In genomic region chrY:13053501-13053900, GRCh38 we compare ENCODE assay signal across 27 cellular contexts.
"Had no signal": no experiment of that assay in that cellular context is flagged by ENCODE, and none has a peak within 500 bp of the region (broad histone marks: within the 10 kb centered on the region; RNA-seq: fewer than 3 reads in every experiment).

No MANE protein-coding gene starts in this region.

- H3K27ac Mint-ChIP-seq: natural killer cell treated with Interleukin-12 subunit alpha and Interleukin-12 subunit beta and Interleukin-15 and Interleukin-18, amount 100 ng/mL, for 72 hours; nephron progenitor cell; stimulated activated effector memory CD8-positive, alpha-beta T cell treated with anti-CD3 and anti-CD28 coated beads, Interleukin-12 subunit alpha, Interleukin-12 subunit beta, amount 100 ng/mL, for 72 hours; stimulated activated naive B cell treated with anti-CD40 and anti-IgM and Interleukin-4, amounts not matched to agents 10 μg/mL and 1 μg/mL and 100 μg/mL, for 72 hours; stimulated activated naive CD8-positive, alpha-beta T cell treated with anti-CD3 and anti-CD28 coated beads, Interleukin-15, Interleukin-2, amounts not matched to agents 100 ng/mL and 50 ng/mL, for 24 hours had no signal

- H3K27me3 ChIP-seq: neutrophil, pancreas, right atrium auricular region, right lobe of liver, sigmoid colon, stomach, thyroid gland, tibial nerve, upper lobe of left lung, vagina had no signal

- H3K4me1 Mint-ChIP-seq: nephron progenitor cell; neural crest cell; stimulated activated effector memory CD8-positive, alpha-beta T cell treated with anti-CD3 and anti-CD28 coated beads, Interleukin-12 subunit alpha, Interleukin-12 subunit beta, amount 100 ng/mL, for 72 hours; stimulated activated naive B cell treated with anti-CD40 and anti-IgM and Interleukin-4, amounts not matched to agents 10 μg/mL and 1 μg/mL and 100 μg/mL, for 72 hours had no signal

- H3K27ac ChIP-seq: neutrophil, pancreas, prostate gland, right atrium auricular region, right lobe of liver, sigmoid colon, stomach, thoracic aorta, thyroid gland, tibial nerve, upper lobe of left lung, vagina had no signal

- ATAC-seq: natural killer cell treated with Interleukin-12 subunit alpha and Interleukin-12 subunit beta and Interleukin-15 and Interleukin-18, amount 100 ng/mL, for 72 hours; pancreas; right lobe of liver; stimulated activated effector memory CD8-positive, alpha-beta T cell treated with anti-CD3 and anti-CD28 coated beads, Interleukin-12 subunit alpha, Interleukin-12 subunit beta, amount 100 ng/mL, for 72 hours; stimulated activated naive B cell treated with anti-CD40 and anti-IgM and Interleukin-4, amounts not matched to agents 10 μg/mL and 1 μg/mL and 100 μg/mL, for 72 hours had no signal

- H3K4me3 Mint-ChIP-seq: natural killer cell treated with Interleukin-12 subunit alpha and Interleukin-12 subunit beta and Interleukin-15 and Interleukin-18, amount 100 ng/mL, for 72 hours; nephron progenitor cell; neural crest cell; stimulated activated effector memory CD8-positive, alpha-beta T cell treated with anti-CD3 and anti-CD28 coated beads, Interleukin-12 subunit alpha, Interleukin-12 subunit beta, amount 100 ng/mL, for 72 hours; stimulated activated naive B cell treated with anti-CD40 and anti-IgM and Interleukin-4, amounts not matched to agents 10 μg/mL and 1 μg/mL and 100 μg/mL, for 72 hours; stimulated activated naive CD8-positive, alpha-beta T cell treated with anti-CD3 and anti-CD28 coated beads, Interleukin-15, Interleukin-2, amounts not matched to agents 100 ng/mL and 50 ng/mL, for 24 hours had no signal

- H3K27me3 Mint-ChIP-seq: natural killer cell treated with Interleukin-12 subunit alpha and Interleukin-12 subunit beta and Interleukin-15 and Interleukin-18, amount 100 ng/mL, for 72 hours; stimulated activated naive B cell treated with anti-CD40 and anti-IgM and Interleukin-4, amounts not matched to agents 10 μg/mL and 1 μg/mL and 100 μg/mL, for 72 hours; stimulated activated naive CD8-positive, alpha-beta T cell treated with anti-CD3 and anti-CD28 coated beads, Interleukin-15, Interleukin-2, amounts not matched to agents 100 ng/mL and 50 ng/mL, for 24 hours had no signal

- H3K36me3 Mint-ChIP-seq: natural killer cell treated with Interleukin-12 subunit alpha and Interleukin-12 subunit beta and Interleukin-15 and Interleukin-18, amount 100 ng/mL, for 72 hours; stimulated activated effector memory CD8-positive, alpha-beta T cell treated with anti-CD3 and anti-CD28 coated beads, Interleukin-12 subunit alpha, Interleukin-12 subunit beta, amount 100 ng/mL, for 72 hours; stimulated activated naive B cell treated with anti-CD40 and anti-IgM and Interleukin-4, amounts not matched to agents 10 μg/mL and 1 μg/mL and 100 μg/mL, for 72 hours had no signal

- H3K9me3 ChIP-seq: neutrophil, pancreas, prostate gland, right atrium auricular region, right lobe of liver, sigmoid colon, stomach, thoracic aorta, thyroid gland, upper lobe of left lung, vagina had no signal

- H3K36me3 ChIP-seq: neutrophil, pancreas, prostate gland, right atrium auricular region, right lobe of liver, sigmoid colon, stomach, thoracic aorta, thyroid gland, tibial nerve, upper lobe of left lung, vagina had no signal

- DNase-seq: nephron progenitor cell; nucleus accumbens; pancreas; retina; right lobe of liver; sigmoid colon; small intestine; stimulated activated CD4-positive, alpha-beta T cell treated with anti-CD3 and anti-CD28 coated beads, Interleukin-15, amount 100 ng/mL, for 24 hours; stimulated activated CD4-positive, alpha-beta T cell treated with anti-CD3 and anti-CD28 coated beads, Interleukin-2, amount 100 ng/mL, for 24 hours; stimulated activated CD4-positive, alpha-beta T cell treated with anti-CD3 and anti-CD28 coated beads, Interleukin-2, amount 100 ng/mL, for 48 hours; stimulated activated CD4-positive, alpha-beta T cell treated with anti-CD3 and anti-CD28 coated beads, Interleukin-4, amount 100 ng/mL, for 24 hours; stimulated activated naive B cell treated with anti-CD40 and anti-IgM and Interleukin-4, amounts not matched to agents 10 μg/mL and 1 μg/mL and 100 μg/mL, for 72 hours; stimulated activated naive CD4-positive, alpha-beta T cell treated with Interleukin-2 at 50 U/mL for 16 hours; stomach; thyroid gland; trophoblast cell; upper lobe of left lung had no signal

- H3K4me1 ChIP-seq: pancreas, prostate gland, right atrium auricular region, right lobe of liver, sigmoid colon, stomach, thyroid gland, tibial nerve, upper lobe of left lung, vagina had no signal

- H3K4me3 ChIP-seq: pancreas, prostate gland, right atrium auricular region, right lobe of liver, sigmoid colon, stomach, thoracic aorta, thyroid gland, tibial nerve, upper lobe of left lung, vagina had no signal

- H3K9me3 Mint-ChIP-seq: natural killer cell treated with Interleukin-12 subunit alpha and Interleukin-12 subunit beta and Interleukin-15 and Interleukin-18, amount 100 ng/mL, for 72 hours; nephron progenitor cell; neural crest cell; stimulated activated effector memory CD8-positive, alpha-beta T cell treated with anti-CD3 and anti-CD28 coated beads, Interleukin-12 subunit alpha, Interleukin-12 subunit beta, amount 100 ng/mL, for 72 hours had no signal
